Comparison of ENCODE assay signal across 21 cellular contexts in the genomic region with DNA sequence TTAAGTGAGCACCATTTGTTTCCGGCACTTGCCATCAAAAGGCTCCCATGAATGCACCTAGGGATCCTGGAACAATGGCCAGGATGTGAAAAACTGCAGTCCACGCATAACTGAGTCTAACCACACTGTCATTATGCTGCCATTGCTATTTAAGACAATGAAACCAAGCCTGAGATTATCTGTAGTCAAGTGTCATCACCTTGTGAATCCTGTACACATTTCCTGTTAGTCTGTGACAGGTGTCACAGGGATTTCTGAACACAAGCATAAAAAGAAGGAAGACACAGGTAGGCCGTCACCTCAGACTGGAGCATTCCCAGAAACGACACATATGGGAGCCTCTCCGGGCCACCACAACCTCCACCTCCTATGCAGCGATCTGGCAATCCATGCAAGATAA.
DNase-seq lines count a peak whose midpoint lies in the region; ATAC-seq, FAIRE-seq and TF ChIP-seq lines count a peak whose summit lies in the region.
"Had no signal": no experiment of that assay in that cellular context is flagged by ENCODE, and none has a peak within 500 bp of the region (broad histone marks: within the 10 kb centered on the region; RNA-seq: fewer than 3 reads in every experiment).

No MANE protein-coding gene starts in this region.

- FAIRE-seq in GM12892 (lab: Jason Lieb, UNC) (peak; percentile 81), bronchial epithelial cell (lab: Jason Lieb, UNC) (peak; percentile 85)

- TF ChIP-seq CTCF in bronchial epithelial cell (IDR thresholded peaks at IDR 0.05; ENCODE audit: insufficient read depth, low read length, severe bottlenecking): no peak

- WGBS in neuronal stem cell (ENCODE audit: extremely low coverage in 2 of 2, insufficient read length in 2 of 2, insufficient replicate concordance in 1 of 2), 2 donors: no CpG with 5 or more reads among the region's 6 CpGs

- no peak overlapping the region for H2BK12ac ChIP-seq in neuronal stem cell (ENCODE audit: low read length)

- no peak overlapping the region for H3K14ac ChIP-seq in neuronal stem cell (ENCODE audit: low read length)

- no peaks in the 10 kb centered on the region for H3K79me1 ChIP-seq in neuronal stem cell (ENCODE audit: low read depth, low read length)

- H2AFZ ChIP-seq in neuronal stem cell (ENCODE audit: low read length): no peak overlapping the region
- H2AFZ ChIP-seq: GM23248 had no signal

- TF ChIP-seq POLR2A in GM12892 (IDR thresholded peaks at IDR 0.05; ENCODE audit: low read depth, low read length): no peak

- no peak for ATAC-seq in activated naive CD4-positive, alpha-beta T cell treated with anti-CD3 and anti-CD28 coated beads, Interleukin-2, amount 50 U/mL, for 72 hours
- ATAC-seq in HG02981 (IDR thresholded peaks at IDR 0.05; ENCODE audit: unreplicated experiment) (no peak), GM19328 (IDR thresholded peaks at IDR 0.05; ENCODE audit: unreplicated experiment) (no peak)
- ATAC-seq: Right ventricle myocardium inferior had no signal

- no peak overlapping the region for H3K27ac ChIP-seq in neuronal stem cell (replicated peaks; ENCODE audit: low read length)
- H3K27ac ChIP-seq: GM23248, Peyer's patch had no signal

- peaks cover 3 to 4% of the 10 kb centered on the region in 2 donors for H3K4me1 ChIP-seq in neuronal stem cell (ENCODE audit: control insufficient read depth in 2 of 2, insufficient read depth in 1 of 2, low read depth in 1 of 2, low read length in 2 of 2)

- H3K36me3 Mint-ChIP-seq in activated naive CD4-positive, alpha-beta T cell treated with anti-CD3 and anti-CD28 coated beads, Interleukin-2, amount 50 U/mL, for 72 hours: peaks cover 6 to 45% of the 10 kb centered on the region in 2 donors

- DNase-seq in activated naive CD4-positive, alpha-beta T cell treated with anti-CD3 and anti-CD28 coated beads, Interleukin-2, amount 50 U/mL, for 72 hours (ENCODE audit: low spot score in 2 of 2): no peak
- DNase-seq in activated naive CD4-positive, alpha-beta T cell treated with anti-CD3 and anti-CD28 coated beads, Interleukin-2, amount 50 U/mL, for 16 hours: no peak
- no peak for DNase-seq in GM12892 (ENCODE audit: insufficient read length)
- DNase-seq in bronchial epithelial cell (ENCODE audit: low read depth): no peak
- DNase-seq in neuronal stem cell (ENCODE audit: low spot score): no peak
- DNase-seq: ACHN, DMS79, GM23248, HCEC 1CT, IMR-90, Karpas-422, MG63, NCI-H1105, NCI-H1694, NCI-H2107, NCI-H2227 treated with DMSO at 0.1 percent for 48 hours, NCI-H524 treated with DMSO at 0.1 percent for 48 hours, Peyer's patch had no signal

- no peaks in the 10 kb centered on the region for H3K9me3 ChIP-seq in neuronal stem cell (replicated peaks in 1 of 2; ENCODE audit: control insufficient read depth in 2 of 2, insufficient read depth in 1 of 2, low read depth in 1 of 2, low read length in 2 of 2)
- H3K9me3 ChIP-seq: MG63, Peyer's patch had no signal

- no peak overlapping the region for H3K4me3 ChIP-seq in bronchial epithelial cell (ENCODE audit: low read depth, low read length)
- no peak overlapping the region for H3K4me3 ChIP-seq in neuronal stem cell (ENCODE audit: low read length in 2 of 2)
- H3K4me3 ChIP-seq: GM23248, MG63, Peyer's patch had no signal

- no peak overlapping the region for H3K18ac ChIP-seq in neuronal stem cell (ENCODE audit: low read length)

- peak overlapping the region; percentile 9 to 12 for H3K27ac Mint-ChIP-seq in activated naive CD4-positive, alpha-beta T cell treated with anti-CD3 and anti-CD28 coated beads, Interleukin-2, amount 50 U/mL, for 72 hours

- no peak overlapping the region for H3K4ac ChIP-seq in neuronal stem cell (ENCODE audit: low read length)

- no peaks in the 10 kb centered on the region for H3K36me3 ChIP-seq in bronchial epithelial cell (ENCODE audit: control insufficient read depth, insufficient read depth, low read length)
- peaks cover 0 to 4% of the 10 kb centered on the region in 2 donors for H3K36me3 ChIP-seq in neuronal stem cell (replicated peaks in 1 of 2; ENCODE audit: control insufficient read depth in 2 of 2, insufficient read depth in 2 of 2, low read length in 2 of 2)
- H3K36me3 ChIP-seq: MG63, Peyer's patch had no signal

- H4K91ac ChIP-seq in neuronal stem cell (ENCODE audit: low read depth, low read length, poor library complexity): no peak overlapping the region

- no peak overlapping the region for H4K8ac ChIP-seq in neuronal stem cell (ENCODE audit: low read depth, low read length)

- H2BK120ac ChIP-seq in neuronal stem cell (ENCODE audit: low read depth, low read length): no peak overlapping the region

- H2BK15ac ChIP-seq in neuronal stem cell (ENCODE audit: low read length): no peak overlapping the region

- no peaks in the 10 kb centered on the region for H3K9me3 Mint-ChIP-seq in activated naive CD4-positive, alpha-beta T cell treated with anti-CD3 and anti-CD28 coated beads, Interleukin-2, amount 50 U/mL, for 72 hours

- H3K9ac ChIP-seq in neuronal stem cell (ENCODE audit: low read depth, low read length, poor library complexity): no peak overlapping the region
- H3K9ac ChIP-seq: GM23248 had no signal

- no peak overlapping the region for H3K4me2 ChIP-seq in neuronal stem cell (ENCODE audit: insufficient read depth, low read length, poor library complexity, severe bottlenecking)

- no peak overlapping the region for H3K23ac ChIP-seq in neuronal stem cell (ENCODE audit: low read depth, low read length, poor library complexity)

- no peak overlapping the region for H2BK5ac ChIP-seq in neuronal stem cell (ENCODE audit: low read length)

- H2AK5ac ChIP-seq in neuronal stem cell (ENCODE audit: low read depth, low read length): no peak overlapping the region

- H3K27me3 ChIP-seq in bronchial epithelial cell (ENCODE audit: control insufficient read depth, insufficient read depth, low read length): no peaks in the 10 kb centered on the region
- no peaks in the 10 kb centered on the region for H3K27me3 ChIP-seq in neuronal stem cell (ENCODE audit: control insufficient read depth in 3 of 3, insufficient read depth in 3 of 3, low read depth in 1 of 3, low read length in 3 of 3)
- H3K27me3 ChIP-seq: MG63, Peyer's patch had no signal
